ENCODE assay signal across 11 cellular contexts in the genomic region with DNA sequence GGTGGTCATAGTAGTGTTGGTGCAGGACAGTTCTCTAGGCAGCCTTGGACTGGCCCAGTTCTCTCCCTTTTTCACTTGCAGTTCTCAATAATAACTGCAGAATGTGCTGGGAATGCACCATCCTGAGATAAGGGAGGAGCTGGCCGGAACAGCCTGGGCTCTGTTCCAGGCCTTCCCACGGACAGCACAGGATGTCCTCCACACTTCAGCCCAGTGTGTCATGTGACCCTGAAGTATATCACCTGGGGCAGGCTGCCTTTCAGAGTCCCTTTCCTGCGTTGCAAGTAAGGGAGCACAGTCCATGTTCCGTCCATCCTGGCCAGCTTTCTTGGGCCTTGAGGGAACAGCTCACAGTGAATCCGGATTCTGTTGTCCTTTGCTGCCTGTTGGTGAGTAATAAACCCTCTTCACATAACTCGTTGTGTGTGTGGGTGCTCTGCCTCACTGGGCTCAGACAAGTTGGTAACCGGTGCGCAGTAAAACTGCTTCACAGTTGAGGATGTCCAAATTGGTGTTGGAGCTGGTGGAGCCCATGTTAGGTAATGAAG. TPM values are rescaled to one million over a fixed set of nuclear protein-coding genes. Genes with fewer than 3 reads are reported as not detected.
DNase-seq lines count a peak whose midpoint lies in the region; ATAC-seq, FAIRE-seq and TF ChIP-seq lines count a peak whose summit lies in the region.
"Had no signal": no experiment of that assay in that cellular context is flagged by ENCODE, and none has a peak within 500 bp of the region (broad histone marks: within the 10 kb centered on the region; RNA-seq: fewer than 3 reads in every experiment).

No MANE protein-coding gene starts in this region.

- no peaks in the 10 kb centered on the region for H3K36me3 ChIP-seq in brain microvascular endothelial cell (replicated peaks)
- no peaks in the 10 kb centered on the region for H3K36me3 ChIP-seq in kidney (ENCODE audit: control insufficient read depth in 1 of 2, insufficient read depth in 2 of 2, low read length in 2 of 2)

- ATAC-seq in stimulated activated naive CD8-positive, alpha-beta T cell treated with anti-CD3 and anti-CD28 coated beads, Interleukin-15, Interleukin-2, amounts not matched to agents 100 U/mL and 50 U/mL, for 24 hours: no peak
- ATAC-seq in stimulated activated naive B cell treated with anti-CD40 and anti-IgM and Interleukin-4, amounts not matched to agents 10 μg/mL and 1 μg/mL and 100 μg/mL, for 72 hours (replicated peaks): no peak
- ATAC-seq in GM21576 (IDR thresholded peaks at IDR 0.05; ENCODE audit: unreplicated experiment): no peak

- FAIRE-seq in kidney (lab: Jason Lieb, UNC): no peak

- H3K36me3 Mint-ChIP-seq in stimulated activated naive CD8-positive, alpha-beta T cell treated with anti-CD3 and anti-CD28 coated beads, Interleukin-15, Interleukin-2, amounts not matched to agents 100 ng/mL and 50 ng/mL, for 24 hours (ENCODE audit: low read depth): no peaks in the 10 kb centered on the region
- no peaks in the 10 kb centered on the region for H3K36me3 Mint-ChIP-seq in stimulated activated naive B cell treated with anti-CD40 and anti-IgM and Interleukin-4, amounts not matched to agents 10 μg/mL and 1 μg/mL and 100 μg/mL, for 72 hours

- H3K4me1 ChIP-seq in kidney (ENCODE audit: control insufficient read depth in 1 of 2, insufficient read depth in 1 of 2, low read depth in 1 of 2, low read length in 2 of 2): no peaks in the 10 kb centered on the region

- H3K4me3 Mint-ChIP-seq in stimulated activated naive CD8-positive, alpha-beta T cell treated with anti-CD3 and anti-CD28 coated beads, Interleukin-15, Interleukin-2, amounts not matched to agents 100 ng/mL and 50 ng/mL, for 24 hours: no peak overlapping the region
- no peak overlapping the region for H3K4me3 Mint-ChIP-seq in stimulated activated naive B cell treated with anti-CD40 and anti-IgM and Interleukin-4, amounts not matched to agents 10 μg/mL and 1 μg/mL and 100 μg/mL, for 72 hours
- H3K4me3 Mint-ChIP-seq: activated B cell treated with CpG ODN at 0.5 μM for 24 hours had no signal

- in situ Hi-C loops in brain microvascular endothelial cell (cut with HindIII; ENCODE audit: low pct_ligation_motif_present, low sequenced_read_pairs): no loop called here

- peaks cover 30% of the 10 kb centered on the region for H3K27me3 Mint-ChIP-seq in stimulated activated naive CD8-positive, alpha-beta T cell treated with anti-CD3 and anti-CD28 coated beads, Interleukin-15, Interleukin-2, amounts not matched to agents 100 ng/mL and 50 ng/mL, for 24 hours
- H3K27me3 Mint-ChIP-seq in stimulated activated naive B cell treated with anti-CD40 and anti-IgM and Interleukin-4, amounts not matched to agents 10 μg/mL and 1 μg/mL and 100 μg/mL, for 72 hours: peaks cover 9 to 34% of the 10 kb centered on the region in 2 donors

- no peaks in the 10 kb centered on the region for H3K27me3 ChIP-seq in brain microvascular endothelial cell (replicated peaks)

- no peak for DNase-seq in stimulated activated naive CD8-positive, alpha-beta T cell treated with anti-CD3 and anti-CD28 coated beads, Interleukin-15, Interleukin-2, amounts not matched to agents 100 U/mL and 50 U/mL, for 24 hours
- peak; percentile 70 for DNase-seq in brain microvascular endothelial cell
- no peak for DNase-seq in kidney
- no peak for DNase-seq in activated effector memory CD4-positive, alpha-beta T cell treated with anti-CD3 and anti-CD28 coated beads, Interleukin-2, amount 50 U/mL, for 16 hours
- no peak for DNase-seq in stimulated activated naive B cell treated with anti-CD40 and anti-IgM and Interleukin-4, amounts not matched to agents 10 μg/mL and 1 μg/mL and 100 μg/mL, for 72 hours
- DNase-seq in cerebellum (ENCODE audit: low spot score): no peak
- DNase-seq: activated B cell treated with CpG ODN at 0.5 μM for 24 hours, cortex of kidney, NCI-H2227 treated with DMSO at 0.1 percent for 48 hours had no signal

- H3K9me3 ChIP-seq in kidney (ENCODE audit: control insufficient read depth in 1 of 2, low read length in 2 of 2): no peaks in the 10 kb centered on the region

- TF ChIP-seq CTCF in brain microvascular endothelial cell (IDR thresholded peaks at IDR 0.05; ENCODE audit: low read depth, low read length, missing control alignments): no peak
- no peak for TF ChIP-seq CTCF in kidney (IDR thresholded peaks at IDR 0.05; ENCODE audit: borderline replicate concordance, extremely low read depth, insufficient read depth)

- no peaks in the 10 kb centered on the region for H3K9me3 Mint-ChIP-seq in stimulated activated naive CD8-positive, alpha-beta T cell treated with anti-CD3 and anti-CD28 coated beads, Interleukin-15, Interleukin-2, amounts not matched to agents 100 ng/mL and 50 ng/mL, for 24 hours
- H3K9me3 Mint-ChIP-seq in stimulated activated naive B cell treated with anti-CD40 and anti-IgM and Interleukin-4, amounts not matched to agents 10 μg/mL and 1 μg/mL and 100 μg/mL, for 72 hours: peaks cover 0 to 4% of the 10 kb centered on the region in 2 donors
- H3K9me3 Mint-ChIP-seq: activated B cell treated with CpG ODN at 0.5 μM for 24 hours had no signal

- no peak overlapping the region for H3K4me3 ChIP-seq in brain microvascular endothelial cell (ENCODE audit: low read depth, low read length)
- H3K4me3 ChIP-seq in kidney (ENCODE audit: low read length in 2 of 2): peak overlapping the region; percentile 51 to 73

- H3K27ac ChIP-seq in brain microvascular endothelial cell (no peak overlapping the region), kidney (ENCODE audit: low read depth in 2 of 2, low read length in 2 of 2) (peak overlapping the region in 1 of 2 donors; percentile 15)

- peak overlapping the region in 1 of 2 donors; percentile 41 for H3K9ac ChIP-seq in kidney (ENCODE audit: low read length in 2 of 2)

- intact Hi-C loops in kidney (cut with DNase I): no loop called here

- peak overlapping the region; percentile 43 for H3K27ac Mint-ChIP-seq in stimulated activated naive CD8-positive, alpha-beta T cell treated with anti-CD3 and anti-CD28 coated beads, Interleukin-15, Interleukin-2, amounts not matched to agents 100 ng/mL and 50 ng/mL, for 24 hours
- no peak overlapping the region for H3K27ac Mint-ChIP-seq in stimulated activated naive B cell treated with anti-CD40 and anti-IgM and Interleukin-4, amounts not matched to agents 10 μg/mL and 1 μg/mL and 100 μg/mL, for 72 hours
- H3K27ac Mint-ChIP-seq: activated B cell treated with CpG ODN at 0.5 μM for 24 hours had no signal

- peaks cover 25% of the 10 kb centered on the region for H3K4me1 Mint-ChIP-seq in stimulated activated naive CD8-positive, alpha-beta T cell treated with anti-CD3 and anti-CD28 coated beads, Interleukin-15, Interleukin-2, amounts not matched to agents 100 ng/mL and 50 ng/mL, for 24 hours (ENCODE audit: low read depth)
- no peaks in the 10 kb centered on the region for H3K4me1 Mint-ChIP-seq in stimulated activated naive B cell treated with anti-CD40 and anti-IgM and Interleukin-4, amounts not matched to agents 10 μg/mL and 1 μg/mL and 100 μg/mL, for 72 hours
- H3K4me1 Mint-ChIP-seq: activated B cell treated with CpG ODN at 0.5 μM for 24 hours had no signal

RNA-seq across cellular contexts. Expression of a gene that starts 32.3 kb away (rescaled TPM):
- 9.9 TPM for total RNA-seq in kidney
- polyA plus RNA-seq in kidney (ENCODE audit: insufficient read depth, low read depth, low replicate concordance): 8.3 TPM
- 7.3 TPM for total RNA-seq in cerebellum
